In the genomic region with DNA sequence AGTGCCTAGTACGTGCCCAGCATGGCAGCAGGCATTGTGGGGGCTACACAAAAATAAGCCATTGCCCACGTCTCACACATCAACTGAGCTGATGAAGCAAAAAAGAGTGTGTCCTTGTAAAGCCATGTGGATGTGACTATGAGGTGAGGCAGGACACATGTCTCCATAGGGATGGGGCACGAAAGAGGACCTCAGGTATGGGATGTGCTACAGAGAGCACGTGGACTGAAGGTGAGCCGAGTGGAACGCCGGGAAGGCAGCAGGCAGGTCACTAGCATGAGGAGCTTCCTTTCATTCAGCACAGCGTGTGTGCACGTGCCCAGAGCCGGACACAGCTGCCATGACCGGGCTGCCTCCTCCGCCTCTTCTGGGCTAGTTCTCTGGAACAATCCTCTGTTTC, we compare ENCODE assay signal across 1 cellular context.
TF ChIP-seq lines count a peak whose summit lies in the region.

No MANE protein-coding gene starts in this region.

TF ChIP-seq in H1, 55 proteins besides CTCF, POLR2A, EP300 and RAD21 (continued from another document):
- no peak for TF ChIP-seq HDAC2 (IDR thresholded peaks at IDR 0.05; ENCODE audit: borderline replicate concordance in 1 of 2, low read depth in 2 of 2, low read length in 2 of 2)
